16 cellular contexts compared by ENCODE assay signal in genomic region chr5:158876263-158876942, GRCh38.
DNase-seq lines count a peak whose midpoint lies in the region; ATAC-seq and TF ChIP-seq lines count a peak whose summit lies in the region.
"Had no signal": no experiment of that assay in that cellular context is flagged by ENCODE, and none has a peak within 500 bp of the region (broad histone marks: within the 10 kb centered on the region; RNA-seq: fewer than 3 reads in every experiment).

No MANE protein-coding gene starts in this region.

- peak overlapping the region; percentile 53; the same call in 1 of the 2 replicates for H2AFZ ChIP-seq in OCI-LY7 (ENCODE audit: low read length)

- CTCF ChIA-PET in OCI-LY7 (lab: Charles Lee; ENCODE audit: unreplicated experiment), result interaction anchor here (0.7 to 0.9 kb wide), 2 partner anchors 60 to 180 kb away, joined by 3 read pairs; no protein-coding TSS in a partner anchor

- H3K27ac Mint-ChIP-seq in type B pancreatic cell, result no peak overlapping the region
- H3K27ac Mint-ChIP-seq in T-helper 17 cell, result no peak overlapping the region
- H3K27ac Mint-ChIP-seq: nephron progenitor cell had no signal

- H3K4me1 ChIP-seq in OCI-LY7 (ENCODE audit: insufficient read depth, low read length, poor library complexity, severe bottlenecking) (peaks cover 85% of the 10 kb centered on the region), left ventricle myocardium inferior (peaks cover 68% of the 10 kb centered on the region)

- peak overlapping the region; percentile 81 for H3K4me2 ChIP-seq in OCI-LY7 (ENCODE audit: low read length)

- H3K4me3 Mint-ChIP-seq in type B pancreatic cell (peak overlapping the region; percentile 52), T-helper 17 cell (no peak overlapping the region)
- H3K4me3 Mint-ChIP-seq: nephron progenitor cell had no signal

- BruUV-seq in OCI-LY7 (replicated peaks; lab: Mats Ljungman, UMichigan), result no TSS peak

- H3K36me3 ChIP-seq in OCI-LY7 (ENCODE audit: insufficient read depth, low read length) (no peaks in the 10 kb centered on the region; the same call in 1 of the 2 replicates), left ventricle myocardium inferior (no peaks in the 10 kb centered on the region)

- H3K4me3 ChIP-seq in OCI-LY7 (ENCODE audit: low read depth, low read length, poor library complexity, severe bottlenecking) (peak overlapping the region; percentile 60), left ventricle myocardium inferior (peak overlapping the region; percentile 52)
- H3K4me3 ChIP-seq: skin epidermis had no signal

- H3K27me3 Mint-ChIP-seq in type B pancreatic cell (peaks cover 52% of the 10 kb centered on the region), T-helper 17 cell (peaks cover 40% of the 10 kb centered on the region)

- no peaks in the 10 kb centered on the region for H3K36me3 Mint-ChIP-seq in type B pancreatic cell
- peaks cover 6% of the 10 kb centered on the region for H3K36me3 Mint-ChIP-seq in T-helper 17 cell (ENCODE audit: low read depth)

- H3K79me2 ChIP-seq in OCI-LY7 (ENCODE audit: insufficient read depth, low read depth, low read length), result peaks cover 29% of the 10 kb centered on the region; the same call in 1 of the 2 replicates

- no peaks in the 10 kb centered on the region for H3K9me3 Mint-ChIP-seq in type B pancreatic cell
- H3K9me3 Mint-ChIP-seq: nephron progenitor cell had no signal

- POLR2A ChIA-PET in OCI-LY7 (lab: Charles Lee), result interaction anchor here (0.6 to 3.5 kb wide), 17 partner anchors 9 to 976 kb away, joined by 3 to 21 read pairs (median 4); no protein-coding TSS in a partner anchor

- intact Hi-C loops in OCI-LY7 (cut with micrococcal nuclease; ENCODE audit: unreplicated experiment) (loop anchor here (1.0 to 2.0 kb wide), 7 partner anchors 64 to 224 kb away; no protein-coding TSS in a partner anchor), left ventricle myocardium inferior (cut with micrococcal nuclease) (no loop called here)

- TF ChIP-seq CTCF in OCI-LY7 (conservative IDR thresholded peaks at IDR 0.05; ENCODE audit: low read length) (peak; percentile 73), left ventricle myocardium inferior (IDR thresholded peaks at IDR 0.05; ENCODE audit: borderline replicate concordance) (peak; percentile 11), type B pancreatic cell (conservative IDR thresholded peaks at IDR 0.05) (no peak)

- ATAC-seq in T-helper 17 cell, result no peak
- ATAC-seq: HCT116 had no signal

- H3K27me3 ChIP-seq in left ventricle myocardium inferior (ENCODE audit: low read depth), result peaks cover 4% of the 10 kb centered on the region

- peak; percentile 20 to 62 for DNase-seq in NCI-H526 (lab: John Stamatoyannopoulos, UW)
- DNase-seq in NCI-H526 treated with DMSO at 0.1 percent for 48 hours (lab: John Stamatoyannopoulos, UW), result no peak
- peak; percentile 81 for DNase-seq in OCI-LY7 (ENCODE audit: low spot score)
- no peak for DNase-seq in left ventricle myocardium inferior
- no peak for DNase-seq in type B pancreatic cell (ENCODE audit: extremely low spot score, unreplicated experiment)
- no peak for DNase-seq in T-helper 17 cell
- DNase-seq in activated effector memory CD4-positive, alpha-beta T cell treated with anti-CD3 and anti-CD28 coated beads, Interleukin-2, amount 50 U/mL, for 16 hours, result no peak
- no peak for DNase-seq in stimulated activated CD4-positive, alpha-beta T cell treated with anti-CD3 and anti-CD28 coated beads, Interleukin-12 subunit alpha, Interleukin-12 subunit beta, amount 100 ng/mL, for 4 hours
- DNase-seq: activated gamma-delta T cell treated with Interleukin-2 at 50 U/mL for 16 hours; central memory CD4-positive, alpha-beta T cell; hypothalamus; MM.1S; NCI-H2171; nephron progenitor cell had no signal

- no peaks in the 10 kb centered on the region for H3K9me2 ChIP-seq in OCI-LY7 (ENCODE audit: insufficient read depth, low read length)

- H3K4me1 Mint-ChIP-seq in type B pancreatic cell (ENCODE audit: unreplicated experiment) (peaks cover 48% of the 10 kb centered on the region), T-helper 17 cell (peaks cover 11% of the 10 kb centered on the region)

- no peaks in the 10 kb centered on the region for H4K20me1 ChIP-seq in OCI-LY7 (ENCODE audit: insufficient read depth, low read length)

- H3K27ac ChIP-seq in OCI-LY7 (ENCODE audit: low read depth, low read length, poor library complexity, severe bottlenecking) (peak overlapping the region; percentile 92), left ventricle myocardium inferior (replicated peaks) (peak overlapping the region; percentile 78)

- H3K9me3 ChIP-seq in OCI-LY7 (ENCODE audit: low read length), result no peaks in the 10 kb centered on the region
- no peaks in the 10 kb centered on the region for H3K9me3 ChIP-seq in left ventricle myocardium inferior (replicated peaks)
- no peaks in the 10 kb centered on the region for H3K9me3 ChIP-seq in T-helper 17 cell (ENCODE audit: control insufficient read depth, low read length, poor library complexity, severe bottlenecking)

Comparison
In these comparisons a context has a peak if more than half of its experiments do, and no peak if none do; other contexts are left out.
1. DNase-seq: peak in NCI-H526 (2 of 2) and OCI-LY7 (single experiment); none in NCI-H526 treated with DMSO at 0.1 percent for 48 hours (single experiment), left ventricle myocardium inferior (single experiment), type B pancreatic cell (single experiment), T-helper 17 cell (0 of 3), activated effector memory CD4-positive, alpha-beta T cell treated with anti-CD3 and anti-CD28 coated beads, Interleukin-2, amount 50 U/mL, for 16 hours (single experiment) and stimulated activated CD4-positive, alpha-beta T cell treated with anti-CD3 and anti-CD28 coated beads, Interleukin-12 subunit alpha, Interleukin-12 subunit beta, amount 100 ng/mL, for 4 hours (single experiment).